Comparison of ENCODE assay signal across 26 cellular contexts in genomic region chr4:8164687-8165086, GRCh38.
"Had no signal": no experiment of that assay in that cellular context is flagged by ENCODE, and none has a peak within 500 bp of the region (broad histone marks: within the 10 kb centered on the region; RNA-seq: fewer than 3 reads in every experiment).

No MANE protein-coding gene starts in this region.

- H3K4me3 ChIP-seq: adrenal gland, ascending aorta, breast epithelium, colonic mucosa, esophagus squamous epithelium, heart right ventricle, lung, thoracic aorta, upper lobe of left lung had no signal

- H3K27ac ChIP-seq: adrenal gland, ascending aorta, breast epithelium, colonic mucosa, heart right ventricle, neutrophil, thoracic aorta, upper lobe of left lung, VCaP had no signal

- H3K4me3 Mint-ChIP-seq: activated CD4-positive, alpha-beta T cell treated with anti-CD3 and anti-CD28 coated beads, Interleukin-2, amount 10 ng/mL, durations not matched to agents 7 days and 5 days; activated naive CD8-positive, alpha-beta T cell; central memory CD8-positive, alpha-beta T cell; natural killer cell; T-cell; T-helper 2 cell treated with Interferon-gamma antibody and Interleukin-4, amounts not matched to agents 5 μg/mL and 100 μg/mL, for 36 hours had no signal

- H3K27ac Mint-ChIP-seq: activated CD4-positive, alpha-beta T cell treated with anti-CD3 and anti-CD28 coated beads, Interleukin-2, amount 10 ng/mL, durations not matched to agents 7 days and 5 days; activated naive CD8-positive, alpha-beta T cell; natural killer cell; T-cell; T-helper 2 cell treated with Interferon-gamma antibody and Interleukin-4, amounts not matched to agents 5 μg/mL and 100 μg/mL, for 36 hours had no signal

- H3K9me3 ChIP-seq: adrenal gland, ascending aorta, colonic mucosa, pancreas had no signal

- H3K36me3 Mint-ChIP-seq: activated naive CD8-positive, alpha-beta T cell; natural killer cell had no signal

- H3K9me3 Mint-ChIP-seq: central memory CD8-positive, alpha-beta T cell had no signal

- H3K4me1 ChIP-seq: breast epithelium had no signal

- H3K27me3 ChIP-seq: adrenal gland, ascending aorta, breast epithelium, colonic mucosa, heart right ventricle, pancreas, upper lobe of left lung had no signal

- ATAC-seq: natural killer cell, SK-N-SH treated with all-trans-retinoic acid at 6 μM for 48 hours, T-cell had no signal

- H3K36me3 ChIP-seq: adrenal gland, ascending aorta, breast epithelium, colonic mucosa, esophagus squamous epithelium, heart right ventricle, neutrophil, pancreas, thoracic aorta, upper lobe of left lung had no signal

- DNase-seq: activated CD4-positive, alpha-beta T cell treated with anti-CD3 and anti-CD28 coated beads, Interleukin-2, amount 10 ng/mL, durations not matched to agents 7 days and 5 days; activated CD4-positive, CD25-positive, alpha-beta regulatory T cell treated with anti-CD3 and anti-CD28 coated beads, Interleukin-2, amount 50 U/mL, for 72 hours; activated gamma-delta T cell treated with Interleukin-2 at 50 U/mL for 16 hours; activated T-cell treated with anti-CD3 and anti-CD28 coated beads, Interleukin-2, amount 50 U/mL, for 1 hour; adrenal gland; colonic mucosa; esophagus squamous epithelium; islet precursor cell; natural killer cell; small intestine; stimulated activated CD4-positive, alpha-beta T cell treated with anti-CD3 and anti-CD28 coated beads, Interleukin-2, amount 100 ng/mL, for 24 hours; stimulated activated naive CD4-positive, alpha-beta T cell; T-cell; upper lobe of left lung had no signal
